8 cellular contexts compared by ENCODE assay signal in the genomic region with DNA sequence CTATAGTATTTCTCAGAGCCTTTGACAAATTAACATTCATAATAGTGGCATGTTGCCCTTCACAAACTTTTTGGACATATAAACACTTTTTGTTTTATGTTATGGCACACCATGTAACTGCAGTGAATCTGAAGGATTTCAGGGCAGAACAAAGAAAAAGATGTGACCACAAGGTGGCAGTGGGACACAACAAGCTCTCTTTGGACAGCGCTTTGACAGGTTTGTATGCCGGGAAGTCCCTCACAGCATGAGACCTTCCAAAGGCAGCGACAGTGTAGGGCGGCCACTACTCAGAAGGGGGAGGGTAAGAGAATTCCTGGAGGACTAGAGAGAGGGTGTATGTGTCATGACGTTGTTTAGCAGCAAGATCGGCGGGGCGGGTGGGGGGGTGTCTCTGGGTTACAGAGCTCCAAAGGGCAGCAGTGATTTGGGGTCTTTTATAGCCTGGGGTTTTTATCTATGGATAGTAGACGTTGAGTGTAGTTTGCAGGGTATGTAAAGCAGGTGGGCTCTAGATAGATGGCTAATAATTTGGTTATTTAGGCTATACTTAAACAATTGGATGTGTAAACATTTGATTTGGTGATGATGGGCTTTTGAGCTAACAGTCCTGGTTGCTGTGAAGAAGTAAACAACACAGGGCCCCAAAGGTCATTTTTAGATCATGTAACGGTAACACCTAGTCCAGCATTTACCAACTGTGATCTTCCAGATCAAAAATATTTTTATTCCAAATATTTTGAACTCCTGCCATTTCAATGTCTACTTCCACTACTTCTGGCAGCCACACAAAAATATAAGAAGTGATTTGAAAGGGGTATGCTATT. TPM values are rescaled to one million over a fixed set of nuclear protein-coding genes. Genes with fewer than 3 reads are reported as not detected.
DNase-seq lines count a peak whose midpoint lies in the region; ATAC-seq lines count a peak whose summit lies in the region.

No MANE protein-coding gene starts in this region.

- ATAC-seq in GM18517 (IDR thresholded peaks at IDR 0.05; ENCODE audit: unreplicated experiment) = peak; percentile 83
- ATAC-seq in HG03064 (IDR thresholded peaks at IDR 0.05; ENCODE audit: low read depth, unreplicated experiment) = peak; percentile 79

- DNase-seq in A172 (ENCODE audit: low spot score) (peak; percentile 88), NCI-H2081 (lab: John Stamatoyannopoulos, UW) (peak; percentile 88 to 90), T1000 (lab: John Stamatoyannopoulos, UW) (peak; percentile 40), astrocyte of the hippocampus (ENCODE audit: low read depth, low spot score) (peak; percentile 80), iPS-NIHi7 (ENCODE audit: extremely low spot score) (peak; percentile 82)
- peak; percentile 61 for DNase-seq in stimulated activated CD4-positive, alpha-beta T cell treated with anti-CD3 and anti-CD28 coated beads, Interleukin-2, amount 100 ng/mL, for 4 hours (ENCODE audit: low read depth)

RNA-seq across cellular contexts. Expression of gene ETFBKMT, which starts 22.9 kb away (rescaled TPM):
- 2.6 and 3.4 TPM in 2 replicates for total RNA-seq in A172 (2014; rRNA removed; shearing (Covaris generic))

RNA-seq across cellular contexts. Expression of gene AMN1, which starts 46.5 kb away (rescaled TPM):
- 21.5 and 26.4 TPM in 2 replicates for total RNA-seq in A172 (2014; rRNA removed; shearing (Covaris generic))

Comparison
In these comparisons a context has a peak if more than half of its experiments do, and no peak if none do; other contexts are left out.
1. Peak in every context shown above with its lines: DNase-seq and ATAC-seq.